1 cellular context compared by ENCODE assay signal in the genomic region with DNA sequence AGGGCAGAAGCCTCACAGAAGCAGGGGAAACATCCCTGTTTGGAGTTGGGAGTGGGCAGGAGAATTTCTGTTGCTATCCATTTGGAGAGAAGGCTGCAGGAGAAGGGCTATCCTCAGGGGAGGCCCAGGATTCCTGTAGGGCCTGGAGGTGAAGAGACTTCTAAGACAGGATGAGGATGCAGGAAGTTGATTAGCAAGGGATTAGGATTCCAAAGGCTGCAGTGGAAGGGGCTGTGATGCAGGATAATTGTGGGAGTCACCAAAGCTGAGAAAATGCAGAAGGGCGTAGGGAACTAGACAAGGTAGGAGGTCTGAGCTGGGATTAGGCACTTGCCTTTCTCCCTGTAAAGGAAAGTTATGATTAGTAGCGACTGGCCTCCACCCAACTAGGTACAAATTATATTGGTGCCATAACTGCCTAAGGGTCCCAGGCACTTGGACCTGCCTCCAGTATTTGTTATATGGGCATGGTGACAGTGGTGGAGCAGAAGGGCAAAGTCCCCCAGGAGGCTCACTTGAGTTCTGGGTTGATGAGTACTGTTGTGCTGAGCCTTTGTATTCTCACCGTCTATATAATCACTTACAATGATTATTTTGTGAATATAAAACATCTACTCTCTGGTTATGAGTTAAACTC.
TF ChIP-seq lines count a peak whose summit lies in the region.

No MANE protein-coding gene starts in this region.

TF ChIP-seq in IMR-90, 13 proteins besides CTCF, POLR2A, EP300 and RAD21:
- TF ChIP-seq, protein P1, sequence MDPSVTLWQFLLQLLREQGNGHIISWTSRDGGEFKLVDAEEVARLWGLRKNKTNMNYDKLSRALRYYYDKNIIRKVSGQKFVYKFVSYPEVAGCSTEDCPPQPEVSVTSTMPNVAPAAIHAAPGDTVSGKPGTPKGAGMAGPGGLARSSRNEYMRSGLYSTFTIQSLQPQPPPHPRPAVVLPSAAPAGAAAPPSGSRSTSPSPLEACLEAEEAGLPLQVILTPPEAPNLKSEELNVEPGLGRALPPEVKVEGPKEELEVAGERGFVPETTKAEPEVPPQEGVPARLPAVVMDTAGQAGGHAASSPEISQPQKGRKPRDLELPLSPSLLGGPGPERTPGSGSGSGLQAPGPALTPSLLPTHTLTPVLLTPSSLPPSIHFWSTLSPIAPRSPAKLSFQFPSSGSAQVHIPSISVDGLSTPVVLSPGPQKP (IDR thresholded peaks at IDR 0.05; ENCODE audit: borderline replicate concordance, low read depth, low read length): no peak
- TF ChIP-seq CHD1 (IDR thresholded peaks at IDR 0.05; ENCODE audit: low read depth, low read length) (no peak), MAZ (IDR thresholded peaks at IDR 0.05; ENCODE audit: borderline replicate concordance, low read depth, low read length) (no peak), BHLHE40 (IDR thresholded peaks at IDR 0.05; ENCODE audit: low read depth, low read length) (no peak), SMC3 (IDR thresholded peaks at IDR 0.05; ENCODE audit: low read depth, low read length) (no peak), MXI1 (IDR thresholded peaks at IDR 0.05; ENCODE audit: borderline replicate concordance, low read depth, low read length) (no peak), NFE2L2 (IDR thresholded peaks at IDR 0.05; ENCODE audit: low read depth, low read length) (no peak), RFX5 (IDR thresholded peaks at IDR 0.05; ENCODE audit: low read depth, low read length) (no peak), RCOR1 (IDR thresholded peaks at IDR 0.05; ENCODE audit: insufficient replicate concordance, low read length) (no peak), CEBPB (IDR thresholded peaks at IDR 0.05; ENCODE audit: low read depth, low read length) (no peak), MAFK (IDR thresholded peaks at IDR 0.05; ENCODE audit: low read depth, low read length) (no peak), FOS (IDR thresholded peaks at IDR 0.05; ENCODE audit: low read depth, low read length) (no peak)
- TF ChIP-seq, protein P2, sequence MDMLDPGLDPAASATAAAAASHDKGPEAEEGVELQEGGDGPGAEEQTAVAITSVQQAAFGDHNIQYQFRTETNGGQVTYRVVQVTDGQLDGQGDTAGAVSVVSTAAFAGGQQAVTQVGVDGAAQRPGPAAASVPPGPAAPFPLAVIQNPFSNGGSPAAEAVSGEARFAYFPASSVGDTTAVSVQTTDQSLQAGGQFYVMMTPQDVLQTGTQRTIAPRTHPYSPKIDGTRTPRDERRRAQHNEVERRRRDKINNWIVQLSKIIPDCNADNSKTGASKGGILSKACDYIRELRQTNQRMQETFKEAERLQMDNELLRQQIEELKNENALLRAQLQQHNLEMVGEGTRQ (IDR thresholded peaks at IDR 0.05; ENCODE audit: low read depth, low read length): no peak
